ENCODE assay signal across 17 cellular contexts in genomic region chr1:203271962-203272632, GRCh38. TPM values are rescaled to one million over a fixed set of nuclear protein-coding genes. Genes with fewer than 3 reads are reported as not detected.
DNase-seq lines count a peak whose midpoint lies in the region; ATAC-seq and TF ChIP-seq lines count a peak whose summit lies in the region.
"Had no signal": no experiment of that assay in that cellular context is flagged by ENCODE, and none has a peak within 500 bp of the region (broad histone marks: within the 10 kb centered on the region; RNA-seq: fewer than 3 reads in every experiment).

No MANE protein-coding gene starts in this region.

- no peaks in the 10 kb centered on the region for H3K36me3 Mint-ChIP-seq in naive B cell
- H3K36me3 Mint-ChIP-seq: stimulated activated naive B cell treated with anti-CD40 and anti-IgM and Interleukin-4, amounts not matched to agents 10 μg/mL and 1 μg/mL and 100 μg/mL, for 72 hours had no signal

- TF ChIP-seq CTCF in vagina (IDR thresholded peaks at IDR 0.05) (no peak), GM13976 (IDR thresholded peaks at IDR 0.05; ENCODE audit: borderline replicate concordance, control extremely low read depth, extremely low read depth, insufficient read depth, missing control alignments) (no peak)

- peak overlapping the region in 1 of 8 donors; percentile 44 for H3K4me3 Mint-ChIP-seq in naive B cell

- in situ Hi-C loops in GM13976 (cut with MboI; ENCODE audit: low sequenced_read_pairs, unreplicated experiment), result loop anchor here (5.0 to 10.0 kb wide), 2 partner anchors 65 to 213 kb away; no protein-coding TSS in a partner anchor

- H3K36me3 ChIP-seq in SJCRH30 (no peaks in the 10 kb centered on the region), vagina (no peaks in the 10 kb centered on the region)

- H3K9me3 ChIP-seq in SJCRH30 (replicated peaks) (no peaks in the 10 kb centered on the region), vagina (no peaks in the 10 kb centered on the region)

- intact Hi-C loops in left ventricle myocardium superior (cut with micrococcal nuclease) (loop anchor here (5.0 kb wide), 1 partner anchor 65 kb away; no protein-coding TSS in a partner anchor), left cardiac atrium (cut with DNase I) (loop anchor here (2.0 to 10.0 kb wide), 5 partner anchors 35 to 230 kb away; partner anchors contain the start of gene BTG2 (in 1 of the 2)), vagina (cut with DNase I) (loop anchor here (5.0 kb wide), 2 partner anchors 35 to 55 kb away; partner anchors contain the start of gene BTG2)

- no peak for TF ChIP-seq POLR2A in vagina (IDR thresholded peaks at IDR 0.05)

- H3K9me3 Mint-ChIP-seq in naive B cell, result no peaks in the 10 kb centered on the region
- H3K9me3 Mint-ChIP-seq: stimulated activated naive B cell treated with anti-CD40 and anti-IgM and Interleukin-4, amounts not matched to agents 10 μg/mL and 1 μg/mL and 100 μg/mL, for 72 hours had no signal

- H3K4me1 Mint-ChIP-seq in naive B cell, result peaks cover 45 to 83% (median 66%) of the 10 kb centered on the region in 3 donors

- H3K27ac ChIP-seq in SJCRH30, result no peak overlapping the region
- peak overlapping the region; percentile 81 for H3K27ac ChIP-seq in vagina
- H3K27ac ChIP-seq: epithelial cell of prostate had no signal

- H3K27ac Mint-ChIP-seq in naive B cell, result peak overlapping the region in 4 of 6 donors; percentile 56 to 89 (median 85)

- H3K27me3 Mint-ChIP-seq in naive B cell, result no peaks in the 10 kb centered on the region
- H3K27me3 Mint-ChIP-seq: stimulated activated naive B cell treated with anti-CD40 and anti-IgM and Interleukin-4, amounts not matched to agents 10 μg/mL and 1 μg/mL and 100 μg/mL, for 72 hours had no signal

- no peak for ATAC-seq in left ventricle myocardium superior
- no peak for ATAC-seq in left cardiac atrium
- ATAC-seq in naive B cell (ENCODE audit: low read depth in 2 of 2), result no peak
- ATAC-seq in HG02588 (IDR thresholded peaks at IDR 0.05; ENCODE audit: unreplicated experiment), result no peak
- ATAC-seq in GM21515 (IDR thresholded peaks at IDR 0.05; ENCODE audit: unreplicated experiment), result no peak

- no peak overlapping the region for H3K4me3 ChIP-seq in SJCRH30
- no peak overlapping the region for H3K4me3 ChIP-seq in vagina

- H3K27me3 ChIP-seq in SJCRH30 (no peaks in the 10 kb centered on the region), vagina (no peaks in the 10 kb centered on the region)

- DNase-seq in left ventricle myocardium superior, result peak; percentile 38
- DNase-seq in left cardiac atrium, result no peak
- peak; percentile 63 to 65 for DNase-seq in SJCRH30
- no peak for DNase-seq in naive B cell
- DNase-seq in vagina (ENCODE audit: extremely low spot score in 2 of 2), result peak; percentile 49 to 88
- no peak for DNase-seq in GM13976 (ENCODE audit: low spot score)
- DNase-seq: activated effector memory CD4-positive, alpha-beta T cell treated with anti-CD3 and anti-CD28 coated beads, Interleukin-2, amount 50 U/mL, for 16 hours; Calu3; cortex of kidney; midbrain; NCI-H1694 treated with DMSO at 0.1 percent for 48 hours; NCI-H526 treated with DMSO at 0.1 percent for 48 hours; RPMI8226; stimulated activated naive B cell treated with anti-CD40 and anti-IgM and Interleukin-4, amounts not matched to agents 10 μg/mL and 1 μg/mL and 100 μg/mL, for 72 hours had no signal

- H3K4me1 ChIP-seq in SJCRH30 (peaks cover 49% of the 10 kb centered on the region), vagina (peaks cover 48% of the 10 kb centered on the region)

RNA-seq across cellular contexts. Expression of gene BTG2, which starts 33.2 kb away (rescaled TPM):
- total RNA-seq in left ventricle myocardium superior (41.3 TPM), left cardiac atrium (100 to 1,000 TPM; 187 to 259 TPM), vagina (191 TPM)
- 59.8 and 63.1 TPM in 2 replicates for total RNA-seq in SJCRH30 (2014; rRNA removed; shearing (Covaris generic))
- 100 to 1,000 TPM; 315 to 687 (median 417) TPM for polyA plus RNA-seq in naive B cell (ENCODE audit: low read depth in 6 of 6)

RNA-seq across cellular contexts. Expression of gene CHIT1, which starts 42.6 kb away (rescaled TPM):
- total RNA-seq in left ventricle myocardium superior (not detected), left cardiac atrium (1 to 10 TPM in 1 of 2 donors, under 1 TPM in 1; 0.63 to 1.3 TPM), vagina (not detected)
- 0.08 and 0.18 TPM in 2 replicates for total RNA-seq in SJCRH30 (2014; rRNA removed; shearing (Covaris generic))
- polyA plus RNA-seq in naive B cell (ENCODE audit: low read depth in 6 of 6), result 1 to 10 TPM in 1 of 6 donors, under 1 TPM in 3, not detected in 2; 0.43 to 1.1 (median 0.59) TPM
- total RNA-seq: Calu3 had no signal

Comparison
In these comparisons a context has a peak if more than half of its experiments do, and no peak if none do; other contexts are left out.
1. DNase-seq: peak in left ventricle myocardium superior (single experiment), SJCRH30 (2 of 2) and vagina (2 of 2); none in left cardiac atrium (single experiment), naive B cell (single experiment) and GM13976 (single experiment).